In the genomic region with DNA sequence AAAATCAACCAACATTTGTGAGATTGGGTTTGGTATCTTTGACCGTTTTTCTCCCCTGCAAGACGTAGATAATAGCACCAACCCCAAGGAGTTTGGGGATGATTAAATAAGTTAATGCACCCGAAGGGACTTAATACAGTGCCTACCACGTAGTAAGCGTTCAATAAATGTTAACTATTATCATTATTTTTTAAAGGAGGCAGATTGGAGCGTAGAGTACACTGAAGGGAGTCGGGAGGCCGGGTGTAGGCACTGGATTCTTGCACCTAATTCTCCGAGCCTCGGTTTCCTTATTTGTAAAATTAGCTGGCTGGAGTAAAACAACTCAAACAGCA, we compare ENCODE assay signal across 8 cellular contexts. TPM values are rescaled to one million over a fixed set of nuclear protein-coding genes. Genes with fewer than 3 reads are reported as not detected.
DNase-seq lines count a peak whose midpoint lies in the region; ATAC-seq and TF ChIP-seq lines count a peak whose summit lies in the region.

No MANE protein-coding gene starts in this region.

- H3K9ac ChIP-seq in neural cell (ENCODE audit: low read length): peak overlapping the region; percentile 94

- peak overlapping the region; percentile 92 for H3K27ac Mint-ChIP-seq in CD4-positive, alpha-beta T cell

- peak overlapping the region; percentile 100 for H3K4me3 Mint-ChIP-seq in CD4-positive, alpha-beta T cell

- H3K9me2 ChIP-seq in neural cell (ENCODE audit: insufficient read depth, low read length): no peaks in the 10 kb centered on the region

- DNase-seq in CD4-positive, alpha-beta T cell: no peak
- no peak for DNase-seq in LNCaP clone FGC (ENCODE audit: low read depth)
- no peak for DNase-seq in effector memory CD4-positive, alpha-beta T cell
- no peak for DNase-seq in NK-92 treated with Interleukin-12 subunit alpha and Interleukin-12 subunit beta, amount 100 ng/mL, for 24 hours (lab: John Stamatoyannopoulos, UW)
- DNase-seq in ureter (ENCODE audit: low spot score): no peak
- no peak for DNase-seq in NCI-H2081 (lab: John Stamatoyannopoulos, UW)
- DNase-seq in SIG-M5 (lab: John Stamatoyannopoulos, UW): no peak

- H3K9me3 Mint-ChIP-seq in CD4-positive, alpha-beta T cell: no peaks in the 10 kb centered on the region

- H3K4me1 ChIP-seq in effector memory CD4-positive, alpha-beta T cell (ENCODE audit: control insufficient read depth, insufficient read depth, low read length, poor library complexity, severe bottlenecking): peaks cover 20% of the 10 kb centered on the region

- H3K27me3 ChIP-seq in CD4-positive, alpha-beta T cell (ENCODE audit: control insufficient read depth, insufficient read depth, low read length): no peaks in the 10 kb centered on the region
- H3K27me3 ChIP-seq in effector memory CD4-positive, alpha-beta T cell (replicated peaks; ENCODE audit: control insufficient read depth, insufficient read depth, low read length, poor library complexity, severe bottlenecking): no peaks in the 10 kb centered on the region
- H3K27me3 ChIP-seq in neural cell (ENCODE audit: insufficient read depth, low read depth, low read length): no peaks in the 10 kb centered on the region

- CTCF ChIA-PET in CD4-positive, alpha-beta T cell (lab: Charles Lee): interaction anchor here (1.0 kb wide), 2 partner anchors 45 to 101 kb away, joined by 4 read pairs; no protein-coding TSS in a partner anchor

- H3K4me3 ChIP-seq in LNCaP clone FGC (ENCODE audit: low read depth, low read length) (peak overlapping the region; percentile 92), neural cell (ENCODE audit: low read length) (peak overlapping the region; percentile 92)
- H3K4me3 ChIP-seq in effector memory CD4-positive, alpha-beta T cell (ENCODE audit: insufficient read depth, low read depth, low read length, poor library complexity, severe bottlenecking): peak overlapping the region; percentile 100

- peaks cover 15% of the 10 kb centered on the region for H3K36me3 Mint-ChIP-seq in CD4-positive, alpha-beta T cell (ENCODE audit: low read depth)

- no peaks in the 10 kb centered on the region for H3K27me3 Mint-ChIP-seq in CD4-positive, alpha-beta T cell

- no peak for TF ChIP-seq EP300 in neural cell (conservative IDR thresholded peaks at IDR 0.05; ENCODE audit: poor library complexity, severe bottlenecking)

- H3K4me1 Mint-ChIP-seq in CD4-positive, alpha-beta T cell (ENCODE audit: low read depth): peaks cover 49% of the 10 kb centered on the region

- H2AFZ ChIP-seq in neural cell (ENCODE audit: low read depth, low read length): peak overlapping the region; percentile 92

- no peak for TF ChIP-seq CTCF in CD4-positive, alpha-beta T cell (IDR thresholded peaks at IDR 0.05)
- TF ChIP-seq CTCF in LNCaP clone FGC (IDR thresholded peaks at IDR 0.05; ENCODE audit: control insufficient read depth, extremely low read depth, insufficient read depth): no peak
- no peak for TF ChIP-seq CTCF in neural cell (IDR thresholded peaks at IDR 0.05; ENCODE audit: poor library complexity, severe bottlenecking)

- peak overlapping the region; percentile 72 for H3K27ac ChIP-seq in CD4-positive, alpha-beta T cell (ENCODE audit: low read depth, low read length)
- H3K27ac ChIP-seq in effector memory CD4-positive, alpha-beta T cell (ENCODE audit: insufficient read depth, low read length, poor library complexity, severe bottlenecking): peak overlapping the region; percentile 92
- H3K27ac ChIP-seq in neural cell (ENCODE audit: low read length): peak overlapping the region; percentile 87

- no peaks in the 10 kb centered on the region for H3F3A ChIP-seq in neural cell (ENCODE audit: insufficient read depth, low read length, poor library complexity, severe bottlenecking)

- no peak for ATAC-seq in CD4-positive, alpha-beta T cell (ENCODE audit: poor library complexity)

- H3K9me3 ChIP-seq in CD4-positive, alpha-beta T cell (ENCODE audit: control insufficient read depth, low read length): no peaks in the 10 kb centered on the region
- no peaks in the 10 kb centered on the region for H3K9me3 ChIP-seq in effector memory CD4-positive, alpha-beta T cell (ENCODE audit: control insufficient read depth, low read length)
- H3K9me3 ChIP-seq in neural cell (ENCODE audit: low read length): no peaks in the 10 kb centered on the region

- peak overlapping the region; percentile 66 for H3K4me2 ChIP-seq in neural cell (ENCODE audit: low read length)

- POLR2A ChIA-PET in CD4-positive, alpha-beta T cell (lab: Charles Lee): interaction anchor here (0.5 to 1.7 kb wide), 8 partner anchors 9 to 1114 kb away, joined by 3 to 20 read pairs (median 3); no protein-coding TSS in a partner anchor

- no peaks in the 10 kb centered on the region for H4K20me1 ChIP-seq in neural cell (ENCODE audit: insufficient read depth)

- TF ChIP-seq RAD21 in neural cell (conservative IDR thresholded peaks at IDR 0.05): no peak

- peaks cover 44% of the 10 kb centered on the region for H3K79me2 ChIP-seq in neural cell (replicated peaks; ENCODE audit: insufficient read depth, low read length)

- H3K36me3 ChIP-seq in effector memory CD4-positive, alpha-beta T cell (ENCODE audit: control insufficient read depth, insufficient read depth, low read length): peaks cover 3% of the 10 kb centered on the region
- H3K36me3 ChIP-seq in neural cell (ENCODE audit: insufficient read depth, low read length): no peaks in the 10 kb centered on the region

- intact Hi-C loops in CD4-positive, alpha-beta T cell (cut with DNase I, micrococcal nuclease): loop anchor here (5.0 to 10.0 kb wide), 4 partner anchors 95 to 315 kb away; a partner anchor contains a TSS

TF ChIP-seq in neural cell, 6 proteins besides CTCF, POLR2A, EP300 and RAD21:
- TF ChIP-seq, protein P1, sequence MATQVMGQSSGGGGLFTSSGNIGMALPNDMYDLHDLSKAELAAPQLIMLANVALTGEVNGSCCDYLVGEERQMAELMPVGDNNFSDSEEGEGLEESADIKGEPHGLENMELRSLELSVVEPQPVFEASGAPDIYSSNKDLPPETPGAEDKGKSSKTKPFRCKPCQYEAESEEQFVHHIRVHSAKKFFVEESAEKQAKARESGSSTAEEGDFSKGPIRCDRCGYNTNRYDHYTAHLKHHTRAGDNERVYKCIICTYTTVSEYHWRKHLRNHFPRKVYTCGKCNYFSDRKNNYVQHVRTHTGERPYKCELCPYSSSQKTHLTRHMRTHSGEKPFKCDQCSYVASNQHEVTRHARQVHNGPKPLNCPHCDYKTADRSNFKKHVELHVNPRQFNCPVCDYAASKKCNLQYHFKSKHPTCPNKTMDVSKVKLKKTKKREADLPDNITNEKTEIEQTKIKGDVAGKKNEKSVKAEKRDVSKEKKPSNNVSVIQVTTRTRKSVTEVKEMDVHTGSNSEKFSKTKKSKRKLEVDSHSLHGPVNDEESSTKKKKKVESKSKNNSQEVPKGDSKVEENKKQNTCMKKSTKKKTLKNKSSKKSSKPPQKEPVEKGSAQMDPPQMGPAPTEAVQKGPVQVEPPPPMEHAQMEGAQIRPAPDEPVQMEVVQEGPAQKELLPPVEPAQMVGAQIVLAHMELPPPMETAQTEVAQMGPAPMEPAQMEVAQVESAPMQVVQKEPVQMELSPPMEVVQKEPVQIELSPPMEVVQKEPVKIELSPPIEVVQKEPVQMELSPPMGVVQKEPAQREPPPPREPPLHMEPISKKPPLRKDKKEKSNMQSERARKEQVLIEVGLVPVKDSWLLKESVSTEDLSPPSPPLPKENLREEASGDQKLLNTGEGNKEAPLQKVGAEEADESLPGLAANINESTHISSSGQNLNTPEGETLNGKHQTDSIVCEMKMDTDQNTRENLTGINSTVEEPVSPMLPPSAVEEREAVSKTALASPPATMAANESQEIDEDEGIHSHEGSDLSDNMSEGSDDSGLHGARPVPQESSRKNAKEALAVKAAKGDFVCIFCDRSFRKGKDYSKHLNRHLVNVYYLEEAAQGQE (IDR thresholded peaks at IDR 0.05; ENCODE audit: borderline replicate concordance): no peak
- TF ChIP-seq POLR2AphosphoS5 (IDR thresholded peaks at IDR 0.05) (no peak), EZH2 (IDR thresholded peaks at IDR 0.05; ENCODE audit: borderline replicate concordance, insufficient read depth, low read length, poor library complexity, severe bottlenecking) (no peak), TAF1 (IDR thresholded peaks at IDR 0.05; ENCODE audit: low read depth) (no peak), MXI1 (conservative IDR thresholded peaks at IDR 0.05; ENCODE audit: poor library complexity, severe bottlenecking) (no peak), SMC3 (conservative IDR thresholded peaks at IDR 0.05; ENCODE audit: poor library complexity) (no peak)

RNA-seq across cellular contexts. Expression of a gene that starts 0.4 kb away (rescaled TPM):
- 10 to 100 TPM; 21.7 to 24.9 TPM for total RNA-seq in CD4-positive, alpha-beta T cell
- polyA plus RNA-seq in neural cell: 20.2 and 27.6 TPM in 2 replicates
- 104 and 139 TPM in 2 replicates for polyA minus RNA-seq in neural cell
- total RNA-seq in ureter: 38.2 TPM
